ENCODE assay signal across 16 cellular contexts in the genomic region with DNA sequence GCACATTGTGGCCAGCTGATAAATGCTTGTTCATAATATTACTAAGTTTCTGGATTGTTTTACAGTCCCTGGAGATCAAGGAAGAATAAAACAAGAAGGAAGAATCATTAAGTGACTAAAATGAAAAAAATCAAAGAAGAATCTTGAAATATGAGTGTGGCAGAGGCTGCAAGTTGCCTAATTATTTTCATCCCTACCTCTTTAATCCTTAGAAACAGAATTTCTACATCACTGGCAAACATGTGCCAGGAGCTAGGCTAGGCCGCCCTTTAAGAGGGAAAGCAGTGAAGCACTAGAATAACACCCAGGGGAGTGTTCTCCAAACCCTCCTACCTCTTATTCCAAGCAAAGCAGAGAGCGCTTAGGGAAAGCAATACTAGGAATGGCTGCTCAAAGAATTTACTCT.
DNase-seq lines count a peak whose midpoint lies in the region; TF ChIP-seq lines count a peak whose summit lies in the region.
"Had no signal": no experiment of that assay in that cellular context is flagged by ENCODE, and none has a peak within 500 bp of the region (broad histone marks: within the 10 kb centered on the region; RNA-seq: fewer than 3 reads in every experiment).

No MANE protein-coding gene starts in this region.

- no peak overlapping the region for H3K56ac ChIP-seq in mesendoderm (ENCODE audit: low read length)

- H3K36me3 Mint-ChIP-seq in HFFc6 (ENCODE audit: low read depth): peaks cover 9% of the 10 kb centered on the region
- H3K36me3 Mint-ChIP-seq in activated T-helper 1 cell treated with anti-CD3 and anti-CD28 coated beads, Interleukin-12 subunit alpha, Interleukin-12 subunit beta, Interleukin-2, Interleukin-4 antibody, amounts not matched to agents 30 ng/mL and 10 ng/mL and 1 ng/mL, durations not matched to agents 14 hours and 24 hours and 36 hours (ENCODE audit: low read depth): no peaks in the 10 kb centered on the region
- H3K36me3 Mint-ChIP-seq: activated CD8-positive, alpha-beta memory T cell treated with anti-CD3 and anti-CD28 coated beads, Interleukin-2, amount 10 ng/mL, durations not matched to agents 7 days and 5 days; activated naive CD8-positive, alpha-beta T cell treated with anti-CD3 and anti-CD28 coated beads, Interleukin-2, amount 10 ng/mL, durations not matched to agents 7 days and 5 days; brain had no signal

- H3K4ac ChIP-seq in mesendoderm (ENCODE audit: low read depth, low read length): no peak overlapping the region
- H3K4ac ChIP-seq in trophoblast cell (ENCODE audit: low read depth, low read length): no peak overlapping the region

- peaks cover 40% of the 10 kb centered on the region for H3K4me1 Mint-ChIP-seq in HFFc6 (ENCODE audit: low read depth)
- no peaks in the 10 kb centered on the region for H3K4me1 Mint-ChIP-seq in activated T-helper 1 cell treated with anti-CD3 and anti-CD28 coated beads, Interleukin-12 subunit alpha, Interleukin-12 subunit beta, Interleukin-2, Interleukin-4 antibody, amounts not matched to agents 30 ng/mL and 10 ng/mL and 1 ng/mL, durations not matched to agents 14 hours and 24 hours and 36 hours (ENCODE audit: low read depth)
- H3K4me1 Mint-ChIP-seq: activated naive CD8-positive, alpha-beta T cell treated with anti-CD3 and anti-CD28 coated beads, Interleukin-2, amount 10 ng/mL, durations not matched to agents 7 days and 5 days; activated T-helper 17 cell treated with anti-CD3 and anti-CD28 coated beads, Interleukin-2, amount 50 U/mL, for 72 hours had no signal

- peak; percentile 64 for DNase-seq in AG20443 (ENCODE audit: low spot score)
- no peak for DNase-seq in HFFc6
- no peak for DNase-seq in fibroblast of lung (ENCODE audit: low read depth in 2 of 2)
- DNase-seq in retina: peak; percentile 44
- no peak for DNase-seq in mesendoderm
- no peak for DNase-seq in activated T-helper 1 cell treated with anti-CD3 and anti-CD28 coated beads, Interleukin-12 subunit alpha, Interleukin-12 subunit beta, Interleukin-2, Interleukin-4 antibody, amounts not matched to agents 30 ng/mL and 10 ng/mL and 1 ng/mL, durations not matched to agents 14 hours and 24 hours and 36 hours (ENCODE audit: low spot score)
- no peak for DNase-seq in trophoblast cell
- DNase-seq in NCI-H748 treated with DMSO at 0.1 percent for 48 hours (lab: John Stamatoyannopoulos, UW): no peak
- DNase-seq: activated CD8-positive, alpha-beta memory T cell treated with anti-CD3 and anti-CD28 coated beads, Interleukin-2, amount 10 ng/mL, durations not matched to agents 7 days and 5 days; activated naive CD8-positive, alpha-beta T cell treated with anti-CD3 and anti-CD28 coated beads, Interleukin-2, amount 10 ng/mL, durations not matched to agents 7 days and 5 days; EL; hypothalamus; NCI-H1436; PC-3 had no signal

- peaks cover 5% of the 10 kb centered on the region for H3K9me3 Mint-ChIP-seq in HFFc6
- H3K9me3 Mint-ChIP-seq in activated T-helper 1 cell treated with anti-CD3 and anti-CD28 coated beads, Interleukin-12 subunit alpha, Interleukin-12 subunit beta, Interleukin-2, Interleukin-4 antibody, amounts not matched to agents 30 ng/mL and 10 ng/mL and 1 ng/mL, durations not matched to agents 14 hours and 24 hours and 36 hours: no peaks in the 10 kb centered on the region
- H3K9me3 Mint-ChIP-seq: activated T-helper 17 cell treated with anti-CD3 and anti-CD28 coated beads, Interleukin-2, amount 50 U/mL, for 72 hours had no signal

- H2AFZ ChIP-seq in fibroblast of lung (ENCODE audit: low read length): no peak overlapping the region
- H2AFZ ChIP-seq in trophoblast cell (ENCODE audit: insufficient read depth, low read length, poor library complexity): no peak overlapping the region

- H3K4me3 ChIP-seq in fibroblast of lung (replicated peaks in 1 of 4; ENCODE audit: control extremely low read depth in 1 of 4, insufficient read depth in 1 of 4, low read depth in 3 of 4, low read length in 4 of 4): no peak overlapping the region
- H3K4me3 ChIP-seq in mesendoderm (ENCODE audit: low read length): no peak overlapping the region
- H3K4me3 ChIP-seq in trophoblast cell (ENCODE audit: low read depth, low read length): no peak overlapping the region

- H4K8ac ChIP-seq in mesendoderm (ENCODE audit: low read depth, low read length) (no peak overlapping the region), trophoblast cell (ENCODE audit: low read depth, low read length) (no peak overlapping the region)

- H3K18ac ChIP-seq in mesendoderm (ENCODE audit: low read length) (no peak overlapping the region), trophoblast cell (ENCODE audit: low read length) (no peak overlapping the region)

- H2BK120ac ChIP-seq in mesendoderm (ENCODE audit: low read depth, low read length) (no peak overlapping the region), trophoblast cell (ENCODE audit: insufficient read depth, low read length, poor library complexity) (no peak overlapping the region)

- no peak overlapping the region for H4K91ac ChIP-seq in trophoblast cell (ENCODE audit: low read depth, low read length)

- H2BK5ac ChIP-seq in mesendoderm (ENCODE audit: low read length) (no peak overlapping the region), trophoblast cell (ENCODE audit: low read depth, low read length, poor library complexity) (no peak overlapping the region)

- H4K12ac ChIP-seq in trophoblast cell (ENCODE audit: low read depth, low read length): no peak overlapping the region

- no peak overlapping the region for H3K9ac ChIP-seq in fibroblast of lung (ENCODE audit: insufficient read depth, low read length)
- no peak overlapping the region for H3K9ac ChIP-seq in mesendoderm (ENCODE audit: low read length)
- no peak overlapping the region for H3K9ac ChIP-seq in trophoblast cell (ENCODE audit: low read length)

- no peaks in the 10 kb centered on the region for H3K27me3 Mint-ChIP-seq in HFFc6 (ENCODE audit: insufficient read depth)
- H3K27me3 Mint-ChIP-seq in activated T-helper 1 cell treated with anti-CD3 and anti-CD28 coated beads, Interleukin-12 subunit alpha, Interleukin-12 subunit beta, Interleukin-2, Interleukin-4 antibody, amounts not matched to agents 30 ng/mL and 10 ng/mL and 1 ng/mL, durations not matched to agents 14 hours and 24 hours and 36 hours (ENCODE audit: insufficient read depth): no peaks in the 10 kb centered on the region
- H3K27me3 Mint-ChIP-seq: activated naive CD8-positive, alpha-beta T cell treated with anti-CD3 and anti-CD28 coated beads, Interleukin-2, amount 10 ng/mL, durations not matched to agents 7 days and 5 days; activated T-helper 17 cell treated with anti-CD3 and anti-CD28 coated beads, Interleukin-2, amount 50 U/mL, for 72 hours; brain had no signal

- intact Hi-C loops in activated T-helper 1 cell treated with anti-CD3 and anti-CD28 coated beads, Interleukin-12 subunit alpha, Interleukin-12 subunit beta, Interleukin-2, Interleukin-4 antibody, amounts not matched to agents 30 ng/mL and 10 ng/mL and 1 ng/mL, durations not matched to agents 14 hours and 24 hours and 36 hours (cut with micrococcal nuclease): no loop called here

- TF ChIP-seq CTCF in HFFc6 (IDR thresholded peaks at IDR 0.05): no peak
- TF ChIP-seq CTCF in fibroblast of lung (conservative IDR thresholded peaks at IDR 0.05 in 1 of 2, IDR thresholded peaks at IDR 0.05 in 1 of 2; ENCODE audit: low read depth in 1 of 2, low read length in 2 of 2): no peak

- no peaks in the 10 kb centered on the region for H3K36me3 ChIP-seq in fibroblast of lung (ENCODE audit: control insufficient read depth, insufficient read depth, low read length)
- H3K36me3 ChIP-seq in mesendoderm (ENCODE audit: control insufficient read depth, insufficient read depth, low read length): no peaks in the 10 kb centered on the region
- H3K36me3 ChIP-seq in trophoblast cell (ENCODE audit: control insufficient read depth in 1 of 2, insufficient read depth in 2 of 2, low read length in 2 of 2): no peaks in the 10 kb centered on the region

- H3K27ac ChIP-seq in fibroblast of lung (ENCODE audit: insufficient read depth, low read length) (peak overlapping the region; percentile 9), mesendoderm (ENCODE audit: low read depth, low read length) (no peak overlapping the region), trophoblast cell (ENCODE audit: low read depth, low read length) (no peak overlapping the region)

- H4K5ac ChIP-seq in mesendoderm (ENCODE audit: low read length): no peak overlapping the region

- no peaks in the 10 kb centered on the region for H3K9me3 ChIP-seq in fibroblast of lung (ENCODE audit: control insufficient read depth, insufficient read depth, low read depth, low read length)
- no peaks in the 10 kb centered on the region for H3K9me3 ChIP-seq in trophoblast cell (ENCODE audit: insufficient read depth, low read depth, low read length)

- H2AK5ac ChIP-seq in mesendoderm (ENCODE audit: low read length): no peak overlapping the region
- H2AK5ac ChIP-seq in trophoblast cell (ENCODE audit: low read length): no peak overlapping the region

- H3K27ac Mint-ChIP-seq in HFFc6: peak overlapping the region; percentile 66
- H3K27ac Mint-ChIP-seq in activated T-helper 1 cell treated with anti-CD3 and anti-CD28 coated beads, Interleukin-12 subunit alpha, Interleukin-12 subunit beta, Interleukin-2, Interleukin-4 antibody, amounts not matched to agents 30 ng/mL and 10 ng/mL and 1 ng/mL, durations not matched to agents 14 hours and 24 hours and 36 hours: no peak overlapping the region
- H3K27ac Mint-ChIP-seq: activated CD8-positive, alpha-beta memory T cell treated with anti-CD3 and anti-CD28 coated beads, Interleukin-2, amount 10 ng/mL, durations not matched to agents 7 days and 5 days; activated naive CD8-positive, alpha-beta T cell treated with anti-CD3 and anti-CD28 coated beads, Interleukin-2, amount 10 ng/mL, durations not matched to agents 7 days and 5 days; activated T-helper 17 cell treated with anti-CD3 and anti-CD28 coated beads, Interleukin-2, amount 50 U/mL, for 72 hours had no signal

- peak overlapping the region; percentile 8; the same call in 1 of the 2 replicates for H3K4me3 Mint-ChIP-seq in HFFc6
- no peak overlapping the region for H3K4me3 Mint-ChIP-seq in activated T-helper 1 cell treated with anti-CD3 and anti-CD28 coated beads, Interleukin-12 subunit alpha, Interleukin-12 subunit beta, Interleukin-2, Interleukin-4 antibody, amounts not matched to agents 30 ng/mL and 10 ng/mL and 1 ng/mL, durations not matched to agents 14 hours and 24 hours and 36 hours
- H3K4me3 Mint-ChIP-seq: activated CD8-positive, alpha-beta memory T cell treated with anti-CD3 and anti-CD28 coated beads, Interleukin-2, amount 10 ng/mL, durations not matched to agents 7 days and 5 days; activated naive CD8-positive, alpha-beta T cell treated with anti-CD3 and anti-CD28 coated beads, Interleukin-2, amount 10 ng/mL, durations not matched to agents 7 days and 5 days; activated T-helper 17 cell treated with anti-CD3 and anti-CD28 coated beads, Interleukin-2, amount 50 U/mL, for 72 hours; brain had no signal

- no peak overlapping the region for H2BK12ac ChIP-seq in trophoblast cell (ENCODE audit: low read length)

- no peaks in the 10 kb centered on the region for H3K27me3 ChIP-seq in fibroblast of lung (ENCODE audit: control insufficient read depth, insufficient read depth, low read length)
- no peaks in the 10 kb centered on the region for H3K27me3 ChIP-seq in mesendoderm (ENCODE audit: insufficient read depth, low read length, poor library complexity)
- H3K27me3 ChIP-seq in trophoblast cell (ENCODE audit: insufficient read depth, low read length): no peaks in the 10 kb centered on the region

- H3K4me1 ChIP-seq in fibroblast of lung (ENCODE audit: control insufficient read depth, extremely low read depth, insufficient read depth, low read length) (peaks cover 2% of the 10 kb centered on the region), mesendoderm (ENCODE audit: control insufficient read depth, low read depth, low read length) (no peaks in the 10 kb centered on the region), trophoblast cell (ENCODE audit: control insufficient read depth in 1 of 2, insufficient read depth in 2 of 2, low read length in 2 of 2) (no peaks in the 10 kb centered on the region)

- H3K4me2 ChIP-seq in fibroblast of lung (ENCODE audit: extremely low read depth, insufficient read depth, low read length): no peak overlapping the region
- H3K4me2 ChIP-seq in mesendoderm (ENCODE audit: low read length): no peak overlapping the region
- H3K4me2 ChIP-seq in trophoblast cell (ENCODE audit: low read length): no peak overlapping the region

- H3K79me1 ChIP-seq in mesendoderm (ENCODE audit: low read length) (peaks cover 7% of the 10 kb centered on the region), trophoblast cell (ENCODE audit: low read length) (no peaks in the 10 kb centered on the region)

- no peak overlapping the region for H2BK15ac ChIP-seq in mesendoderm (replicated peaks; ENCODE audit: low read depth)

- no peaks in the 10 kb centered on the region for H4K20me1 ChIP-seq in fibroblast of lung (ENCODE audit: control insufficient read depth, extremely low read depth, insufficient read depth, low read length)

- H3K23ac ChIP-seq in mesendoderm (ENCODE audit: low read length) (no peak overlapping the region), trophoblast cell (ENCODE audit: low read length) (no peak overlapping the region)

- H3K14ac ChIP-seq in trophoblast cell (ENCODE audit: low read length): no peak overlapping the region

- WGBS in mesendoderm (ENCODE audit: extremely low coverage, insufficient coverage, low lambda C conversion rate): no CpG with 5 or more reads among the region's 2 CpGs
- no CpG with 5 or more reads among the region's 2 CpGs for WGBS in trophoblast cell (ENCODE audit: extremely low coverage, insufficient coverage, insufficient read length)

- H3K79me2 ChIP-seq in fibroblast of lung (ENCODE audit: control insufficient read depth, insufficient read depth, low read length) (no peaks in the 10 kb centered on the region), mesendoderm (ENCODE audit: control insufficient read depth, insufficient read depth, low read length) (peaks cover 8% of the 10 kb centered on the region), trophoblast cell (ENCODE audit: control insufficient read depth, insufficient read depth, low read length, poor library complexity) (peaks cover 2% of the 10 kb centered on the region)

Comparison
In these comparisons a context has a peak if more than half of its experiments do, and no peak if none do; other contexts are left out.
1. DNase-seq: peak in AG20443 (single experiment) and retina (single experiment); none in HFFc6 (single experiment), fibroblast of lung (0 of 2), mesendoderm (single experiment), activated T-helper 1 cell treated with anti-CD3 and anti-CD28 coated beads, Interleukin-12 subunit alpha, Interleukin-12 subunit beta, Interleukin-2, Interleukin-4 antibody, amounts not matched to agents 30 ng/mL and 10 ng/mL and 1 ng/mL, durations not matched to agents 14 hours and 24 hours and 36 hours (single experiment), trophoblast cell (0 of 2) and NCI-H748 treated with DMSO at 0.1 percent for 48 hours (single experiment).